ENCODE assay signal across 11 cellular contexts in genomic region chr18:38611036-38611964, GRCh38.
DNase-seq lines count a peak whose midpoint lies in the region; ATAC-seq and TF ChIP-seq lines count a peak whose summit lies in the region.
"Had no signal": no experiment of that assay in that cellular context is flagged by ENCODE, and none has a peak within 500 bp of the region (broad histone marks: within the 10 kb centered on the region; RNA-seq: fewer than 3 reads in every experiment).

No MANE protein-coding gene starts in this region.

- H3K4me1 ChIP-seq in heart left ventricle (peaks cover 0 to 11% (median 0%) of the 10 kb centered on the region in 12 donors), left ventricle myocardium inferior (no peaks in the 10 kb centered on the region), MM.1S (ENCODE audit: low read length) (peaks cover 7% of the 10 kb centered on the region), tibial nerve (no peaks in the 10 kb centered on the region)

- no peaks in the 10 kb centered on the region for H4K20me1 ChIP-seq in MM.1S (ENCODE audit: insufficient read depth, low read length)

- no peak overlapping the region for H3K9ac ChIP-seq in MM.1S (ENCODE audit: low read length)

- H3K4me1 Mint-ChIP-seq in stimulated activated naive CD8-positive, alpha-beta T cell treated with anti-CD3 and anti-CD28 coated beads, Interleukin-15, Interleukin-2, amounts not matched to agents 100 ng/mL and 50 ng/mL, for 24 hours (ENCODE audit: low read depth), result peaks cover 49% of the 10 kb centered on the region
- no peaks in the 10 kb centered on the region for H3K4me1 Mint-ChIP-seq in type B pancreatic cell (ENCODE audit: unreplicated experiment)

- H3K27ac ChIP-seq in heart left ventricle, result peak overlapping the region in 2 of 12 donors; percentile 12 to 26
- no peak overlapping the region for H3K27ac ChIP-seq in left ventricle myocardium inferior (replicated peaks)
- no peak overlapping the region for H3K27ac ChIP-seq in MM.1S (ENCODE audit: low read length)
- H3K27ac ChIP-seq in tibial nerve, result no peak overlapping the region

- intact Hi-C loops in heart left ventricle (cut with DNase I), result loop anchor here in 1 of 10 donors (10.0 kb wide), 1 partner anchor 134 kb away; no protein-coding TSS in a partner anchor
- intact Hi-C loops in left ventricle myocardium inferior (cut with micrococcal nuclease), result no loop called here

- TF ChIP-seq POLR2A in heart left ventricle (IDR thresholded peaks at IDR 0.05), result no peak
- no peak for TF ChIP-seq POLR2A in tibial nerve (IDR thresholded peaks at IDR 0.05)

- no peaks in the 10 kb centered on the region for H3K27me3 Mint-ChIP-seq in stimulated activated naive CD8-positive, alpha-beta T cell treated with anti-CD3 and anti-CD28 coated beads, Interleukin-15, Interleukin-2, amounts not matched to agents 100 ng/mL and 50 ng/mL, for 24 hours
- H3K27me3 Mint-ChIP-seq in type B pancreatic cell, result no peaks in the 10 kb centered on the region
- H3K27me3 Mint-ChIP-seq: CD4-positive, CD25-positive, alpha-beta regulatory T cell; naive B cell had no signal

- H3K36me3 ChIP-seq in heart left ventricle (no peaks in the 10 kb centered on the region), left ventricle myocardium inferior (no peaks in the 10 kb centered on the region), MM.1S (replicated peaks; ENCODE audit: insufficient read depth, low read length) (no peaks in the 10 kb centered on the region), tibial nerve (no peaks in the 10 kb centered on the region)

- no peak for TF ChIP-seq CTCF in heart left ventricle (IDR thresholded peaks at IDR 0.05)
- no peak for TF ChIP-seq CTCF in left ventricle myocardium inferior (IDR thresholded peaks at IDR 0.05; ENCODE audit: borderline replicate concordance)
- TF ChIP-seq CTCF in MM.1S (IDR thresholded peaks at IDR 0.05; ENCODE audit: low read length), result no peak
- TF ChIP-seq CTCF in type B pancreatic cell (conservative IDR thresholded peaks at IDR 0.05), result no peak
- no peak for TF ChIP-seq CTCF in tibial nerve (IDR thresholded peaks at IDR 0.05)

- no peak overlapping the region for H2AFZ ChIP-seq in MM.1S (ENCODE audit: low read length)

- H3K4me2 ChIP-seq in MM.1S (ENCODE audit: low read depth, low read length), result peak overlapping the region; percentile 7; the same call in 1 of the 2 replicates

- H3F3A ChIP-seq in MM.1S (ENCODE audit: insufficient read depth, low read length), result peaks cover 11% of the 10 kb centered on the region; the same call in 1 of the 2 replicates

- no peak for TF ChIP-seq EP300 in tibial nerve (IDR thresholded peaks at IDR 0.05)

- H3K36me3 Mint-ChIP-seq in stimulated activated naive CD8-positive, alpha-beta T cell treated with anti-CD3 and anti-CD28 coated beads, Interleukin-15, Interleukin-2, amounts not matched to agents 100 ng/mL and 50 ng/mL, for 24 hours (ENCODE audit: low read depth), result no peaks in the 10 kb centered on the region
- no peaks in the 10 kb centered on the region for H3K36me3 Mint-ChIP-seq in type B pancreatic cell
- H3K36me3 Mint-ChIP-seq: CD4-positive, CD25-positive, alpha-beta regulatory T cell; naive B cell had no signal

- no peak overlapping the region for H3K4me3 ChIP-seq in heart left ventricle
- no peak overlapping the region for H3K4me3 ChIP-seq in left ventricle myocardium inferior
- H3K4me3 ChIP-seq in MM.1S (ENCODE audit: low read length), result no peak overlapping the region
- no peak overlapping the region for H3K4me3 ChIP-seq in tibial nerve

- no peaks in the 10 kb centered on the region for H3K9me2 ChIP-seq in MM.1S (replicated peaks; ENCODE audit: insufficient read depth, low read length)

- ATAC-seq in heart left ventricle (peak; percentile 78 to 95 (median 92)), HG02623 (IDR thresholded peaks at IDR 0.05; ENCODE audit: unreplicated experiment) (peak; percentile 77)
- ATAC-seq: esophagus mucosa had no signal

- no peaks in the 10 kb centered on the region for H3K27me3 ChIP-seq in heart left ventricle
- H3K27me3 ChIP-seq in left ventricle myocardium inferior (ENCODE audit: low read depth), result no peaks in the 10 kb centered on the region
- H3K27me3 ChIP-seq in MM.1S (replicated peaks; ENCODE audit: insufficient read depth, low read length), result peaks cover 41% of the 10 kb centered on the region
- H3K27me3 ChIP-seq in tibial nerve, result no peaks in the 10 kb centered on the region

- H3K9me3 ChIP-seq in heart left ventricle (no peaks in the 10 kb centered on the region), left ventricle myocardium inferior (replicated peaks) (no peaks in the 10 kb centered on the region), MM.1S (replicated peaks; ENCODE audit: insufficient read depth, low read length) (no peaks in the 10 kb centered on the region), tibial nerve (no peaks in the 10 kb centered on the region)

- DNase-seq in heart left ventricle (peak in 4 of 5 donors; percentile 15 to 27 (median 21)), left ventricle myocardium inferior (no peak), MM.1S (peak; percentile 93), type B pancreatic cell (ENCODE audit: extremely low spot score, unreplicated experiment) (no peak), H4 (ENCODE audit: low spot score) (no peak), tibial nerve (ENCODE audit: low spot score in 2 of 2) (no peak)
- DNase-seq: CD4-positive, CD25-positive, alpha-beta regulatory T cell; naive B cell had no signal

- H3K4me3 Mint-ChIP-seq in stimulated activated naive CD8-positive, alpha-beta T cell treated with anti-CD3 and anti-CD28 coated beads, Interleukin-15, Interleukin-2, amounts not matched to agents 100 ng/mL and 50 ng/mL, for 24 hours, result peak overlapping the region; percentile 57
- H3K4me3 Mint-ChIP-seq in type B pancreatic cell, result no peak overlapping the region
- H3K4me3 Mint-ChIP-seq: CD4-positive, CD25-positive, alpha-beta regulatory T cell had no signal

- 55 to 60% (median 59%) methylated on average over 9 of the region's 9 CpGs for WGBS in heart left ventricle, 4 donors
- WGBS in tibial nerve, 2 donors, result 77 to 81% methylated on average over 9 of the region's 9 CpGs

- H3K79me2 ChIP-seq in MM.1S (ENCODE audit: low read length), result no peaks in the 10 kb centered on the region

- peak overlapping the region; percentile 89 for H3K27ac Mint-ChIP-seq in stimulated activated naive CD8-positive, alpha-beta T cell treated with anti-CD3 and anti-CD28 coated beads, Interleukin-15, Interleukin-2, amounts not matched to agents 100 ng/mL and 50 ng/mL, for 24 hours
- H3K27ac Mint-ChIP-seq in type B pancreatic cell, result no peak overlapping the region
- H3K27ac Mint-ChIP-seq: CD4-positive, CD25-positive, alpha-beta regulatory T cell had no signal

- H3K9me3 Mint-ChIP-seq in stimulated activated naive CD8-positive, alpha-beta T cell treated with anti-CD3 and anti-CD28 coated beads, Interleukin-15, Interleukin-2, amounts not matched to agents 100 ng/mL and 50 ng/mL, for 24 hours, result no peaks in the 10 kb centered on the region
- H3K9me3 Mint-ChIP-seq in type B pancreatic cell, result no peaks in the 10 kb centered on the region

Comparison
In these comparisons a context has a peak if more than half of its experiments do, and no peak if none do; other contexts are left out.
1. DNase-seq: peak in heart left ventricle (4 of 5) and MM.1S (single experiment); none in left ventricle myocardium inferior (single experiment), type B pancreatic cell (single experiment), H4 (single experiment) and tibial nerve (0 of 2).